ENCODE assay signal across 13 cellular contexts in the genomic region with DNA sequence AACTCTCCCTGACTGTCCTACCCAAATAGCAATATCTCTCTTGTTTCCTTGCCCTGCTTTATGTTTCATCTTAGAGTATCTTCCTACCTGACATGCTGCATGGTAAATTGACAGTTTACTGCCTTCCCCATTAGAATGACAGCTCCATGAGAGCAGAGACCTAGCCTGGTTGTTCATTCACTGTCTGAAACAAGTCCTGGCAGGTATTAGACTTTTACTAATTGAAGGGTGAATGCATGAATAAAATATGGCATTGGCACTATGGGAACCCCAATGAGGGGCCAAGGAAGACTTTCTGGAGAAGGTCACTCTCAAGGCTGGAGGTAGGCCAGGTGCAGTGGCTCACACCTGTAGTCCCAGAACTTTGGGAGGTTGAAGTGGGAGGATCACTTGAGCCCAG.
"Had no signal": no experiment of that assay in that cellular context is flagged by ENCODE, and none has a peak within 500 bp of the region (broad histone marks: within the 10 kb centered on the region; RNA-seq: fewer than 3 reads in every experiment).

No MANE protein-coding gene starts in this region.

- H3K9me3 ChIP-seq: ascending aorta, thoracic aorta had no signal

- DNase-seq: activated CD4-positive, alpha-beta T cell treated with anti-CD3 and anti-CD28 coated beads, Interleukin-2, amount 50 U/mL, for 4 hours; activated gamma-delta T cell treated with Interleukin-2 at 50 U/mL for 16 hours; head of caudate nucleus; nephron progenitor cell; stimulated activated naive CD8-positive, alpha-beta T cell treated with anti-CD3 and anti-CD28 coated beads, Interleukin-15, amount 100 ng/mL, for 72 hours; T-helper 2 cell had no signal

- ATAC-seq: activated naive CD8-positive, alpha-beta T cell treated with anti-CD3 and anti-CD28 coated beads, Interleukin-2, amount 50 U/mL, for 24 hours; activated T-cell treated with anti-CD3 and anti-CD28 coated beads, Interleukin-2, amount 50 U/mL, for 4 hours; stimulated activated naive CD8-positive, alpha-beta T cell treated with anti-CD3 and anti-CD28 coated beads, Interleukin-15, amount 100 ng/mL, for 72 hours had no signal

- H3K27me3 ChIP-seq: ascending aorta, cardiac muscle cell, foreskin keratinocyte had no signal

- H3K27ac ChIP-seq: ascending aorta, cardiac muscle cell, foreskin keratinocyte, thoracic aorta had no signal

- H3K4me3 ChIP-seq: ascending aorta, cardiac muscle cell, thoracic aorta had no signal

- H3K36me3 ChIP-seq: thoracic aorta had no signal

- FAIRE-seq: endometrium had no signal
